ENCODE assay signal across 9 cellular contexts in genomic region chr1:230379462-230379861, GRCh38. TPM values are rescaled to one million over a fixed set of nuclear protein-coding genes. Genes with fewer than 3 reads are reported as not detected.
"Had no signal": no experiment of that assay in that cellular context is flagged by ENCODE, and none has a peak within 500 bp of the region (broad histone marks: within the 10 kb centered on the region; RNA-seq: fewer than 3 reads in every experiment).

No MANE protein-coding gene starts in this region.

- DNase-seq: GM23248, GOT3, H7, KG1 had no signal

- H3K36me3 ChIP-seq: HAP-1 had no signal

- ATAC-seq: HCT116 had no signal

- H2AFZ ChIP-seq: GM23248 had no signal

- H3K4me3 Mint-ChIP-seq: IgD-negative memory B cell had no signal

- H3K27ac Mint-ChIP-seq: IgD-negative memory B cell had no signal

- H3K27ac ChIP-seq: GM23248 had no signal

- H3K4me1 ChIP-seq: HAP-1 had no signal

- FAIRE-seq: HTR-8/SVneo had no signal

- H3K4me3 ChIP-seq: GM23248, HAP-1 had no signal

- H3K9ac ChIP-seq: GM23248 had no signal

RNA-seq across cellular contexts. Expression of gene PGBD5, which starts 46.7 kb away (rescaled TPM):
- total RNA-seq: HT-29 had no signal
- polyA plus RNA-seq: IgD-negative memory B cell had no signal
